2 cellular contexts compared by ENCODE assay signal in genomic region chr6:116531675-116532570, GRCh38.
TF ChIP-seq lines count a peak whose summit lies in the region.

No MANE protein-coding gene starts in this region.

TF ChIP-seq in HEK293T, 16 proteins besides CTCF, POLR2A, EP300 and RAD21:
- TF ChIP-seq PKNOX1 (IDR thresholded peaks at IDR 0.05) (no peak), NFRKB (IDR thresholded peaks at IDR 0.05) (no peak)

TF ChIP-seq in K562, 482 proteins besides CTCF, POLR2A, EP300 and RAD21 (continued from another document):
- no peak for TF ChIP-seq ZNF586 (CRISPR knock-in tag; conservative IDR thresholded peaks at IDR 0.05)
- TF ChIP-seq ZNF121 (CRISPR knock-in tag; conservative IDR thresholded peaks at IDR 0.05): peak; percentile 57
- TF ChIP-seq FOXK2 (conservative IDR thresholded peaks at IDR 0.05 in 1 of 2, IDR thresholded peaks at IDR 0.05 in 1 of 2; ENCODE audit: low read depth in 2 of 2): 0 out of 4 replicates have a peak, but pooled peaks of 1 of the 2 experiments have one; percentile 38
- no peak for TF ChIP-seq TCF3 (CRISPR knock-in tag; IDR thresholded peaks at IDR 0.05)
- peak in 1 of 2 experiments; percentile 60; a peak in 1 of 4 replicates for TF ChIP-seq ARNT (IDR thresholded peaks at IDR 0.05)
- no peak for TF ChIP-seq ZNF639 (CRISPR knock-in tag; conservative IDR thresholded peaks at IDR 0.05 in 1 of 2, IDR thresholded peaks at IDR 0.05 in 1 of 2)
- TF ChIP-seq CHD2 (IDR thresholded peaks at IDR 0.05; ENCODE audit: low read depth, low read length): no peak
- TF ChIP-seq, protein P1, sequence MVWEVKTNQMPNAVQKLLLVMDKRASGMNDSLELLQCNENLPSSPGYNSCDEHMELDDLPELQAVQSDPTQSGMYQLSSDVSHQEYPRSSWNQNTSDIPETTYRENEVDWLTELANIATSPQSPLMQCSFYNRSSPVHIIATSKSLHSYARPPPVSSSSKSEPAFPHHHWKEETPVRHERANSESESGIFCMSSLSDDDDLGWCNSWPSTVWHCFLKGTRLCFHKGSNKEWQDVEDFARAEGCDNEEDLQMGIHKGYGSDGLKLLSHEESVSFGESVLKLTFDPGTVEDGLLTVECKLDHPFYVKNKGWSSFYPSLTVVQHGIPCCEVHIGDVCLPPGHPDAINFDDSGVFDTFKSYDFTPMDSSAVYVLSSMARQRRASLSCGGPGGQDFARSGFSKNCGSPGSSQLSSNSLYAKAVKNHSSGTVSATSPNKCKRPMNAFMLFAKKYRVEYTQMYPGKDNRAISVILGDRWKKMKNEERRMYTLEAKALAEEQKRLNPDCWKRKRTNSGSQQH (CRISPR knock-in tag; IDR thresholded peaks at IDR 0.05): no peak
- TF ChIP-seq E2F4 (CRISPR knock-in tag; IDR thresholded peaks at IDR 0.05; ENCODE audit: low read depth): no peak
- TF ChIP-seq HINFP (tag; conservative IDR thresholded peaks at IDR 0.05; ENCODE audit: low read depth): no peak
- TF ChIP-seq DMBX1 (CRISPR knock-in tag; IDR thresholded peaks at IDR 0.05; ENCODE audit: borderline replicate concordance): no peak
- TF ChIP-seq RCOR1 (IDR thresholded peaks at IDR 0.05; ENCODE audit: borderline replicate concordance in 1 of 2, low read depth in 2 of 2, low read length in 2 of 2): peak in 1 of 2 experiments; percentile 18; a peak in 1 of 4 replicates
- TF ChIP-seq SMC3 (conservative IDR thresholded peaks at IDR 0.05; ENCODE audit: insufficient read depth, low read depth, low read length): peak; percentile 54; the same call in 1 of the 2 replicates
- TF ChIP-seq ZBED1 (IDR thresholded peaks at IDR 0.05): no peak
- peak; percentile 50; the same call in 1 of the 2 replicates for TF ChIP-seq DEAF1 (CRISPR knock-in tag; IDR thresholded peaks at IDR 0.05)
- TF ChIP-seq ZNF12 (CRISPR knock-in tag; IDR thresholded peaks at IDR 0.05): no peak
